ENCODE assay signal across 1 cellular context in genomic region chr1:27487927-27488522, GRCh38.
TF ChIP-seq lines count a peak whose summit lies in the region.

No MANE protein-coding gene starts in this region.

TF ChIP-seq in K562, 482 proteins besides CTCF, POLR2A, EP300 and RAD21 (continued from another document):
- TF ChIP-seq CUX1 (CRISPR knock-in tag; IDR thresholded peaks at IDR 0.05) (no peak), ZBTB11 (CRISPR knock-in tag; IDR thresholded peaks at IDR 0.05) (0 out of 6 replicates have a peak, but pooled peaks of 1 of the 3 experiments have one; percentile 13)
